Comparison of ENCODE assay signal across 1 cellular context in genomic region chr7:43573832-43574231, GRCh38.
A peak's percentile ranks its signal among the peaks of the same experiment; 100 is the strongest.
TF ChIP-seq lines count a peak whose summit lies in the region.

No MANE protein-coding gene starts in this region.

TF ChIP-seq in IMR-90, 13 proteins besides CTCF, POLR2A, EP300 and RAD21:
- 0 out of 2 replicates have a peak, but pooled peaks have one; percentile 12 for TF ChIP-seq CEBPB (IDR thresholded peaks at IDR 0.05; ENCODE audit: low read depth, low read length)
